13 cellular contexts compared by ENCODE assay signal in the genomic region with DNA sequence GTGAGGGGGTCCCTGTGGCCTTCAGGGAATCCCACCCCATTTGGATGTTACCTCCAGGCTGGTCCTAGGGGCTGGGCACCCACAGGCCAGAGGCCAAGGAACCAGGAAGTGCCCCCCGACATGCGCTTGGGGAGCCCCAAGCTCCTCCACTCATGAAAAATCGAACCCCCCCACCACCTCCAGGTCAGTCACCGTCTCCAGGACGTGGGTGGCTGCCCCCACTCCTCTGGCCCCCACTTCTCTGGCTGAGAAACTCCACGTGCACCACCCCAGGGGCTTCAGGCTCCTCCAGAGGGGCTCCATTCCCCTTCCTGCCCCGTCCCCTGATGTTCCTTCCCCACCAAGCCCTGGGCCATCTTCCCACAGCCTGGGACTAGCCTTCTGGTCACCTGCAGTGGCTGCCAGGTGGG. TPM values are rescaled to one million over a fixed set of nuclear protein-coding genes. Genes with fewer than 3 reads are reported as not detected.
DNase-seq lines count a peak whose midpoint lies in the region; ATAC-seq, FAIRE-seq and TF ChIP-seq lines count a peak whose summit lies in the region.
"Had no signal": no experiment of that assay in that cellular context is flagged by ENCODE, and none has a peak within 500 bp of the region (broad histone marks: within the 10 kb centered on the region; RNA-seq: fewer than 3 reads in every experiment).

No MANE protein-coding gene starts in this region.

- H3K4me3 ChIP-seq in A549, result no peak overlapping the region
- H3K4me3 ChIP-seq in adrenal gland, result no peak overlapping the region
- H3K4me3 ChIP-seq in left ventricle myocardium inferior, result no peak overlapping the region

- peak overlapping the region; percentile 82 for H3K4me2 ChIP-seq in A549

- TF ChIP-seq CTCF in A549 (IDR thresholded peaks at IDR 0.05), result no peak
- TF ChIP-seq CTCF in adrenal gland (IDR thresholded peaks at IDR 0.05), result no peak
- TF ChIP-seq CTCF in left ventricle myocardium inferior (IDR thresholded peaks at IDR 0.05; ENCODE audit: borderline replicate concordance), result no peak

- CTCF ChIA-PET in A549 (lab: Yijun Ruan, JAX), result interaction anchor here (1.1 to 2.6 kb wide), 4 partner anchors 9 to 89 kb away, joined by 3 to 12 read pairs (median 6); no protein-coding TSS in a partner anchor

- 50% methylated on average over 2 of the region's 7 CpGs for WGBS in A549 (ENCODE audit: missing lambda C conversion rate)
- WGBS in adrenal gland, 4 donors, result 83 to 94% (median 89%) methylated on average over 3 to 7 of the region's 7 CpGs

- no peaks in the 10 kb centered on the region for H3K36me3 ChIP-seq in adrenal gland (replicated peaks in 1 of 2)
- H3K36me3 ChIP-seq in left ventricle myocardium inferior, result no peaks in the 10 kb centered on the region

- POLR2A ChIA-PET in A549 (lab: Yijun Ruan, JAX), result no interaction called here

- H3K27ac ChIP-seq in A549 (peak overlapping the region; percentile 97 to 100), adrenal gland (peak overlapping the region in 3 of 5 donors; percentile 11 to 89 (median 68)), left ventricle myocardium inferior (replicated peaks) (peak overlapping the region; percentile 87)
- H3K27ac ChIP-seq: epithelial cell of prostate, HL-60 had no signal

- intact Hi-C loops in adrenal gland (cut with DNase I), result no loop called here
- intact Hi-C loops in left ventricle myocardium inferior (cut with micrococcal nuclease), result no loop called here
- intact Hi-C loops in sciatic nerve (cut with DNase I), result no loop called here

- H3K4me1 ChIP-seq in A549 (peaks cover 62% of the 10 kb centered on the region), adrenal gland (replicated peaks in 1 of 2) (peaks cover 9 to 12% of the 10 kb centered on the region in 2 donors), left ventricle myocardium inferior (peaks cover 56% of the 10 kb centered on the region)

- no peak for TF ChIP-seq POLR2A in A549 (IDR thresholded peaks at IDR 0.05; ENCODE audit: low read length)
- no peak for TF ChIP-seq POLR2A in adrenal gland (IDR thresholded peaks at IDR 0.05)

- no peak for FAIRE-seq in A549 (lab: Jason Lieb, UNC)

- DNase-seq in A549 (ENCODE audit: low read depth in 1 of 2, low spot score in 1 of 2) (no peak), adrenal gland (peak in 2 of 7 donors; percentile 9 to 15), left ventricle myocardium inferior (no peak), sciatic nerve (ENCODE audit: low spot score) (peak; percentile 59), NCI-H526 treated with DMSO at 0.1 percent for 48 hours (lab: John Stamatoyannopoulos, UW) (no peak)
- no peak for DNase-seq in activated CD4-positive, alpha-beta T cell treated with anti-CD3 and anti-CD28 coated beads for 4 hours
- DNase-seq: activated CD4-positive, alpha-beta T cell treated with anti-CD3 and anti-CD28 coated beads, Interleukin-2, amount 10 ng/mL, durations not matched to agents 7 days and 5 days; MM.1S; NCI-H2171 had no signal

- no peaks in the 10 kb centered on the region for H3K27me3 ChIP-seq in adrenal gland
- H3K27me3 ChIP-seq in left ventricle myocardium inferior (ENCODE audit: low read depth), result no peaks in the 10 kb centered on the region

- no peak for TF ChIP-seq RAD21 in A549 (conservative IDR thresholded peaks at IDR 0.05 in 1 of 2, IDR thresholded peaks at IDR 0.05 in 1 of 2)

- no peak for TF ChIP-seq EP300 in A549 (IDR thresholded peaks at IDR 0.05)

- ATAC-seq in A549 (no peak), sciatic nerve (no peak), GM18498 (IDR thresholded peaks at IDR 0.05; ENCODE audit: unreplicated experiment) (no peak), GM18520 (IDR thresholded peaks at IDR 0.05; ENCODE audit: unreplicated experiment) (no peak)

- no peaks in the 10 kb centered on the region for H3K9me3 ChIP-seq in A549
- H3K9me3 ChIP-seq in adrenal gland (replicated peaks in 1 of 3), result no peaks in the 10 kb centered on the region
- H3K9me3 ChIP-seq in left ventricle myocardium inferior (replicated peaks), result no peaks in the 10 kb centered on the region

TF ChIP-seq in A549, 52 proteins besides CTCF, POLR2A, EP300 and RAD21:
- TF ChIP-seq SREBF2 (IDR thresholded peaks at IDR 0.05) (no peak), MAFK (IDR thresholded peaks at IDR 0.05; ENCODE audit: partially characterized antibody) (no peak)
- TF ChIP-seq, protein P1, sequence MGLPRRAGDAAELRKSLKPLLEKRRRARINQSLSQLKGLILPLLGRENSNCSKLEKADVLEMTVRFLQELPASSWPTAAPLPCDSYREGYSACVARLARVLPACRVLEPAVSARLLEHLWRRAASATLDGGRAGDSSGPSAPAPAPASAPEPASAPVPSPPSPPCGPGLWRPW (IDR thresholded peaks at IDR 0.05), result no peak

RNA-seq across cellular contexts. Expression of a gene that starts 30.5 kb away (rescaled TPM):
- polyA plus RNA-seq in A549 (2011; rRNA removed), result 10.5 and 10.7 TPM in 2 replicates
- 10.3 and 12.3 TPM in 2 replicates for polyA plus RNA-seq in A549 (2012; cell fraction: cytosol; rRNA removed)
- polyA plus RNA-seq in A549 (2012; cell fraction: nucleus; rRNA removed), result 53.6 and 61.8 TPM in 2 replicates
- polyA plus RNA-seq in A549 (2017; fragmentation: RNase III; extraction: RNeasy Plus Mini Kit Qiagen cat#74134 plus additional on column Dnase treatment), result 14.7 to 16.6 TPM (median 16.1 TPM) in 3 replicates
- polyA minus RNA-seq in A549 (2011; rRNA and poly(A)+ RNA removed), result 6.4 and 11.6 TPM in 2 replicates
- 10 to 100 TPM; 13.1 to 41.1 (median 32.3) TPM for total RNA-seq in adrenal gland
- 10 to 100 TPM; 33.2 to 68.9 (median 47.6) TPM for polyA plus RNA-seq in adrenal gland
- 20.9 TPM for total RNA-seq in left ventricle myocardium inferior
- total RNA-seq in sciatic nerve, result 44.2 TPM
